Comparison of ENCODE assay signal across 2 cellular contexts in genomic region chr4:184746532-184746870, GRCh38.
TF ChIP-seq lines count a peak whose summit lies in the region.

No MANE protein-coding gene starts in this region.

TF ChIP-seq in IMR-90, 13 proteins besides CTCF, POLR2A, EP300 and RAD21 (continued from another document):
- TF ChIP-seq ELK1 (IDR thresholded peaks at IDR 0.05; ENCODE audit: borderline replicate concordance, low read depth, low read length) (no peak), BHLHE40 (IDR thresholded peaks at IDR 0.05; ENCODE audit: low read depth, low read length) (peak; percentile 44; the same call in 1 of the 2 replicates), RCOR1 (IDR thresholded peaks at IDR 0.05; ENCODE audit: insufficient replicate concordance, low read length) (no peak), MAFK (IDR thresholded peaks at IDR 0.05; ENCODE audit: low read depth, low read length) (no peak), MAZ (IDR thresholded peaks at IDR 0.05; ENCODE audit: borderline replicate concordance, low read depth, low read length) (no peak)
- TF ChIP-seq, protein P1, sequence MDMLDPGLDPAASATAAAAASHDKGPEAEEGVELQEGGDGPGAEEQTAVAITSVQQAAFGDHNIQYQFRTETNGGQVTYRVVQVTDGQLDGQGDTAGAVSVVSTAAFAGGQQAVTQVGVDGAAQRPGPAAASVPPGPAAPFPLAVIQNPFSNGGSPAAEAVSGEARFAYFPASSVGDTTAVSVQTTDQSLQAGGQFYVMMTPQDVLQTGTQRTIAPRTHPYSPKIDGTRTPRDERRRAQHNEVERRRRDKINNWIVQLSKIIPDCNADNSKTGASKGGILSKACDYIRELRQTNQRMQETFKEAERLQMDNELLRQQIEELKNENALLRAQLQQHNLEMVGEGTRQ (IDR thresholded peaks at IDR 0.05; ENCODE audit: low read depth, low read length) = peak; percentile 51; the same call in 1 of the 2 replicates

TF ChIP-seq in liver, 16 proteins besides CTCF, POLR2A, EP300 and RAD21 (continued from another document):
- TF ChIP-seq, protein P2, sequence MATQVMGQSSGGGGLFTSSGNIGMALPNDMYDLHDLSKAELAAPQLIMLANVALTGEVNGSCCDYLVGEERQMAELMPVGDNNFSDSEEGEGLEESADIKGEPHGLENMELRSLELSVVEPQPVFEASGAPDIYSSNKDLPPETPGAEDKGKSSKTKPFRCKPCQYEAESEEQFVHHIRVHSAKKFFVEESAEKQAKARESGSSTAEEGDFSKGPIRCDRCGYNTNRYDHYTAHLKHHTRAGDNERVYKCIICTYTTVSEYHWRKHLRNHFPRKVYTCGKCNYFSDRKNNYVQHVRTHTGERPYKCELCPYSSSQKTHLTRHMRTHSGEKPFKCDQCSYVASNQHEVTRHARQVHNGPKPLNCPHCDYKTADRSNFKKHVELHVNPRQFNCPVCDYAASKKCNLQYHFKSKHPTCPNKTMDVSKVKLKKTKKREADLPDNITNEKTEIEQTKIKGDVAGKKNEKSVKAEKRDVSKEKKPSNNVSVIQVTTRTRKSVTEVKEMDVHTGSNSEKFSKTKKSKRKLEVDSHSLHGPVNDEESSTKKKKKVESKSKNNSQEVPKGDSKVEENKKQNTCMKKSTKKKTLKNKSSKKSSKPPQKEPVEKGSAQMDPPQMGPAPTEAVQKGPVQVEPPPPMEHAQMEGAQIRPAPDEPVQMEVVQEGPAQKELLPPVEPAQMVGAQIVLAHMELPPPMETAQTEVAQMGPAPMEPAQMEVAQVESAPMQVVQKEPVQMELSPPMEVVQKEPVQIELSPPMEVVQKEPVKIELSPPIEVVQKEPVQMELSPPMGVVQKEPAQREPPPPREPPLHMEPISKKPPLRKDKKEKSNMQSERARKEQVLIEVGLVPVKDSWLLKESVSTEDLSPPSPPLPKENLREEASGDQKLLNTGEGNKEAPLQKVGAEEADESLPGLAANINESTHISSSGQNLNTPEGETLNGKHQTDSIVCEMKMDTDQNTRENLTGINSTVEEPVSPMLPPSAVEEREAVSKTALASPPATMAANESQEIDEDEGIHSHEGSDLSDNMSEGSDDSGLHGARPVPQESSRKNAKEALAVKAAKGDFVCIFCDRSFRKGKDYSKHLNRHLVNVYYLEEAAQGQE (IDR thresholded peaks at IDR 0.05) = no peak
- no peak for TF ChIP-seq TAF1 (conservative IDR thresholded peaks at IDR 0.05)
- peak in 1 of 2 donors; percentile 7 for TF ChIP-seq JUND (IDR thresholded peaks at IDR 0.05)
- TF ChIP-seq GABPA (IDR thresholded peaks at IDR 0.05 in 1 of 2, conservative IDR thresholded peaks at IDR 0.05 in 1 of 2) = no peak
- peak; percentile 16 for TF ChIP-seq FOXA1 (IDR thresholded peaks at IDR 0.05)
- TF ChIP-seq, protein P3, sequence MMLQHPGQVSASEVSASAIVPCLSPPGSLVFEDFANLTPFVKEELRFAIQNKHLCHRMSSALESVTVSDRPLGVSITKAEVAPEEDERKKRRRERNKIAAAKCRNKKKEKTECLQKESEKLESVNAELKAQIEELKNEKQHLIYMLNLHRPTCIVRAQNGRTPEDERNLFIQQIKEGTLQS (IDR thresholded peaks at IDR 0.05) = peak; percentile 33
- peak in 1 of 2 donors; percentile 16 for TF ChIP-seq EGR1 (IDR thresholded peaks at IDR 0.05; ENCODE audit: low read depth in 2 of 2)
- no peak for TF ChIP-seq RXRA (IDR thresholded peaks at IDR 0.05)
- peak in 1 of 2 donors; percentile 25 for TF ChIP-seq HNF4A (conservative IDR thresholded peaks at IDR 0.05)
- TF ChIP-seq SP1 (IDR thresholded peaks at IDR 0.05) = peak; percentile 62
- no peak for TF ChIP-seq HNF4G (IDR thresholded peaks at IDR 0.05)
- no peak for TF ChIP-seq ZBTB33 (IDR thresholded peaks at IDR 0.05)
TF ChIP-seq in liver: peak in this region for 7.
